In the genomic region with DNA sequence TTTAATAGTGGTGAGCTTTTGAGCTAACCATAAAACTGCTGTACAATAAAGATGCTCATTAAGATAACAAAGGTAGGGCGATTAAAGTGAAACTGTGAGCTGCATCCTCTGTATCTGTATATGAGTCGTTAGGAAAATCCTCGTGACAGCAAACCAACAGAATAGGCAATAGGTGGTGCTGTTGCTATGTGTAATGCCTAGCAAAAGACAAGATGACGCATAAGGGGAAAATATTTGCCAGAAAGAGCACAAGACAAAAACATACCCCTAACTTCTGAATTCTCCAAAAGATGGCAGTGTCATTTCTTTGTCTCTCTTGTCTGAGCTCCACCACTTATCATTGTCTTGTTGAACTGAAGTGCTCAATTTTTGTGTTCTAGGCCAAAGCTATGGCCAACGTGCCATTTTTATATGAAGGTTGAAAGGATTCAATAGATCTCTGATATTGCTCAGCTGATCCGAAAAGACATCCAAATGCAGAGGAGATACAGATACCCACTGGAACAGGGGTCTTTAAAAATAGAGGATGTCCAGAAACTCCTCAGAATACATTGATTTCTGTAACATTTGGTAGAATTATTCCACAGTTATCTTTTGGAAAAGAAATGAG, we compare ENCODE assay signal across 8 cellular contexts. TPM values are rescaled to one million over a fixed set of nuclear protein-coding genes. Genes with fewer than 3 reads are reported as not detected.
A peak's percentile ranks its signal among the peaks of the same experiment; 100 is the strongest.
DNase-seq lines count a peak whose midpoint lies in the region; ATAC-seq, FAIRE-seq and TF ChIP-seq lines count a peak whose summit lies in the region.

No MANE protein-coding gene starts in this region.

- no peak overlapping the region for H3K4me2 ChIP-seq in GM12878 (ENCODE audit: control insufficient read depth, insufficient read depth)
- H3K4me2 ChIP-seq in skeletal muscle satellite cell (ENCODE audit: low read length) = peak overlapping the region; percentile 35

- H3K27ac ChIP-seq in AG04450 (ENCODE audit: low read depth, low read length) = no peak overlapping the region
- H3K27ac ChIP-seq in GM12878 (ENCODE audit: control insufficient read depth, insufficient read depth) = no peak overlapping the region

- H3K27me3 ChIP-seq in AG04450 (ENCODE audit: control insufficient read depth, insufficient read depth, low read length) (no peaks in the 10 kb centered on the region), GM12878 (replicated peaks in 1 of 2; ENCODE audit: control insufficient read depth in 2 of 2, insufficient read depth in 2 of 2, low read length in 1 of 2) (no peaks in the 10 kb centered on the region; a peak in 1 of 4 replicates), skeletal muscle satellite cell (ENCODE audit: control insufficient read depth, insufficient read depth, low read length) (peaks cover 16% of the 10 kb centered on the region)

- no peak for TF ChIP-seq POLR2A in GM12878 (IDR thresholded peaks at IDR 0.05; ENCODE audit: low read depth, low read length)

- RAD21 ChIA-PET in GM12878 (lab: Charles Lee; ENCODE audit: unreplicated experiment) = interaction anchor here (0.7 to 4.1 kb wide), 16 partner anchors 9 to 692 kb away, joined by 3 to 17 read pairs (median 4); no protein-coding TSS in a partner anchor

- CTCF ChIA-PET in AG04450 (lab: Charles Lee) = interaction anchor here (0.6 to 8.6 kb wide), 67 partner anchors 9 to 1567 kb away, joined by 3 to 239 read pairs (median 4); a partner anchor contains a TSS
- CTCF ChIA-PET in HEK293T (lab: Yijun Ruan, JAX) = interaction anchor here (0.6 to 5.7 kb wide), 10 partner anchors 10 to 448 kb away, joined by 3 to 29 read pairs (median 4); a partner anchor contains a TSS
- CTCF ChIA-PET in GM12878 (lab: Yijun Ruan, JAX) = interaction anchor here (0.6 to 6.2 kb wide), 43 partner anchors 8 to 1565 kb away, joined by 3 to 73 read pairs (median 4); a partner anchor contains a TSS

- 21% methylated on average over 6 of the region's 6 CpGs for WGBS in GM12878 (ENCODE audit: insufficient coverage, insufficient replicate concordance, low lambda C conversion rate, missing lambda C conversion rate)

- H4K20me1 ChIP-seq in GM12878 (ENCODE audit: control insufficient read depth, insufficient read depth) = no peaks in the 10 kb centered on the region

- H3K4me1 ChIP-seq in GM12878 (ENCODE audit: control insufficient read depth, insufficient read depth, low read length) = no peaks in the 10 kb centered on the region
- no peaks in the 10 kb centered on the region for H3K4me1 ChIP-seq in skeletal muscle satellite cell (ENCODE audit: control insufficient read depth, insufficient read depth, low read length)

- no peak overlapping the region for H3K9ac ChIP-seq in GM12878 (ENCODE audit: control insufficient read depth, insufficient read depth, low read length)
- peak overlapping the region; percentile 9 for H3K9ac ChIP-seq in skeletal muscle satellite cell (ENCODE audit: low read depth, low read length)

- no peaks in the 10 kb centered on the region for H3K79me2 ChIP-seq in GM12878 (ENCODE audit: control insufficient read depth, insufficient read depth, low read length)

- SMC1A ChIA-PET in GM12878 (lab: Charles Lee; ENCODE audit: uncharacterized antibody, unreplicated experiment) = interaction anchor here (0.8 to 6.4 kb wide), 18 partner anchors 15 to 1571 kb away, joined by 3 to 58 read pairs (median 4); no protein-coding TSS in a partner anchor

- H3K36me3 ChIP-seq in GM12878 (ENCODE audit: control insufficient read depth in 2 of 2, insufficient read depth in 2 of 2, low read length in 1 of 2) (no peaks in the 10 kb centered on the region), skeletal muscle satellite cell (ENCODE audit: insufficient read depth, low read length) (no peaks in the 10 kb centered on the region)

- FAIRE-seq in GM12878 (lab: Jason Lieb, UNC) = peak; percentile 92

- H2AFZ ChIP-seq in GM12878 (ENCODE audit: control insufficient read depth, low read depth, low read length) = no peak overlapping the region

- no TSS peak for BruUV-seq in GM12878 (replicated peaks; lab: Mats Ljungman, UMichigan)

- DNase-seq in AG04450 (ENCODE audit: low read depth, low spot score) (peak; percentile 76), GM12864 (ENCODE audit: low read depth) (peak; percentile 42), HEK293T (ENCODE audit: extremely low spot score) (peak; percentile 52), LNCaP clone FGC (ENCODE audit: low read depth) (peak; percentile 77), OCI-M1 (lab: John Stamatoyannopoulos, UW) (peak; percentile 93), GM12878 (ENCODE audit: low read depth, low spot score) (peak; percentile 41), hepatic stellate cell (ENCODE audit: low spot score) (peak; percentile 42)

- no peak for TF ChIP-seq EP300 in GM12878 (IDR thresholded peaks at IDR 0.05; ENCODE audit: borderline replicate concordance in 1 of 2, control insufficient read depth in 1 of 2, low read depth in 2 of 2, low read length in 2 of 2)

- no peak overlapping the region for H3K4me3 ChIP-seq in AG04450 (ENCODE audit: low read depth, low read length)
- H3K4me3 ChIP-seq in GM12864 (ENCODE audit: low read depth, low read length) = no peak overlapping the region
- H3K4me3 ChIP-seq in LNCaP clone FGC (ENCODE audit: low read depth, low read length) = no peak overlapping the region
- no peak overlapping the region for H3K4me3 ChIP-seq in GM12878
- no peak overlapping the region for H3K4me3 ChIP-seq in skeletal muscle satellite cell (ENCODE audit: low read length)

- in situ Hi-C loops in GM12878 (cut with MboI) = loop anchor here (5.0 to 25.0 kb wide), 2 partner anchors 449 to 1559 kb away; no protein-coding TSS in a partner anchor

- TF ChIP-seq RAD21 in GM12878 (IDR thresholded peaks at IDR 0.05; ENCODE audit: insufficient read depth, low read depth, low read length) = peak; percentile 96

- POLR2A ChIA-PET in AG04450 (lab: Yijun Ruan, JAX) = interaction anchor here (0.8 kb wide), 1 partner anchor 456 kb away, joined by 3 read pairs; a partner anchor contains a TSS
- POLR2A ChIA-PET in HEK293T (lab: Yijun Ruan, JAX) = no interaction called here
- POLR2A ChIA-PET in GM12878 (lab: Charles Lee) = no interaction called here

- H3K9me3 ChIP-seq in AG04450 (ENCODE audit: control insufficient read depth, insufficient read depth, low read length) (no peaks in the 10 kb centered on the region), GM12878 (replicated peaks; ENCODE audit: control insufficient read depth, insufficient read depth, low read length) (no peaks in the 10 kb centered on the region), skeletal muscle satellite cell (replicated peaks; ENCODE audit: low read length) (no peaks in the 10 kb centered on the region)

- ATAC-seq in GM12878 = peak; percentile 97

- TF ChIP-seq CTCF in AG04450 (IDR thresholded peaks at IDR 0.05; ENCODE audit: low read depth, low read length) (peak; percentile 86), GM12864 (IDR thresholded peaks at IDR 0.05; ENCODE audit: low read depth, low read length, missing control alignments) (peak; percentile 71), LNCaP clone FGC (IDR thresholded peaks at IDR 0.05; ENCODE audit: control insufficient read depth, extremely low read depth, insufficient read depth) (peak; percentile 91), GM12878 (IDR thresholded peaks at IDR 0.05 in 2 of 3, conservative IDR thresholded peaks at IDR 0.05 in 1 of 3; ENCODE audit: control insufficient read depth in 2 of 3, extremely low read depth in 1 of 3, insufficient read depth in 1 of 3, low read depth in 3 of 3, low read length in 3 of 3) (peak; percentile 61 to 94 (median 79))

- intact Hi-C loops in GM12878 (cut with micrococcal nuclease; ENCODE audit: unreplicated experiment) = loop anchor here (1.0 to 10.0 kb wide), 8 partner anchors 112 to 1566 kb away; no protein-coding TSS in a partner anchor

TF ChIP-seq in HEK293T, 16 proteins besides CTCF, POLR2A, EP300 and RAD21:
- TF ChIP-seq ELF4 (IDR thresholded peaks at IDR 0.05) = no peak

TF ChIP-seq in GM12878, 131 proteins besides CTCF, POLR2A, EP300 and RAD21 (continues in another document):
- TF ChIP-seq PAX8 (IDR thresholded peaks at IDR 0.05) (no peak), IRF4 (IDR thresholded peaks at IDR 0.05; ENCODE audit: low read depth, low read length) (peak; percentile 71; the same call in 1 of the 2 replicates), ZNF24 (IDR thresholded peaks at IDR 0.05) (0 out of 2 replicates have a peak, but pooled peaks have one; percentile 49), KAT2A (conservative IDR thresholded peaks at IDR 0.05; ENCODE audit: control insufficient read depth, low read depth, low read length) (no peak), CREM (IDR thresholded peaks at IDR 0.05; ENCODE audit: low read depth) (peak; percentile 65; the same call in 1 of the 2 replicates), SMC3 (IDR thresholded peaks at IDR 0.05; ENCODE audit: borderline replicate concordance, low read length) (peak; percentile 73), ATF7 (IDR thresholded peaks at IDR 0.05; ENCODE audit: low read depth) (peak; percentile 66), NFYA (IDR thresholded peaks at IDR 0.05; ENCODE audit: borderline replicate concordance, low read depth, low read length) (no peak), JUNB (IDR thresholded peaks at IDR 0.05) (peak; percentile 56), CREB1 (IDR thresholded peaks at IDR 0.05; ENCODE audit: low read depth) (0 out of 2 replicates have a peak, but pooled peaks have one; percentile 20), BHLHE40 (IDR thresholded peaks at IDR 0.05; ENCODE audit: borderline replicate concordance in 1 of 2, low read depth in 2 of 2, low read length in 1 of 2) (peak in 1 of 2 experiments; percentile 38; a peak in 1 of 4 replicates)

RNA-seq across cellular contexts. Expression of a gene that starts 56.3 kb away (rescaled TPM):
- polyA plus RNA-seq in AG04450 (2011; rRNA removed) (0.71 and 0.78 TPM in 2 replicates), GM12878 (2011; rRNA removed) (0.04 TPM in 1 of 2 replicates, not detected in the other), GM12878 (2014; fragmentation: Illumina TruSeq; extraction: Trizol) (0.98 and 2.0 TPM in 2 replicates), GM12878 (2014; fragmentation: Nextera tagmentation; extraction: Ambion mirVana) (under 1 TPM; 0.13 to 0.33 TPM), GM12878 (2014; rRNA removed) (0.74 and 0.93 TPM in 2 replicates), GM12878 (2016; fragmentation: Nextera tagmentation; extraction: Ambion mirVana) (1 to 10 TPM; 2.5 to 3.0 TPM)
- polyA minus RNA-seq in AG04450 (2011; rRNA and poly(A)+ RNA removed) = 0.60 and 0.65 TPM in 2 replicates
- total RNA-seq in GM12878 (2013; cell fraction: nucleolus; rRNA removed) = not detected in 2 replicates
- total RNA-seq in GM12878 (2014; rRNA removed) (1.2 and 1.3 TPM in 2 replicates), GM12878 (2014; rRNA removed; fragmentation: Illumina TruSeq; extraction: Trizol) (0.81 and 1.2 TPM in 2 replicates), GM12878 (2021) (1.2 and 1.4 TPM in 2 replicates)
- polyA plus RNA-seq in GM12878 (2011; ENCODE audit: low read depth) = 0.46 TPM
- polyA plus RNA-seq in GM12878 (2011; cell fraction: cytosol; rRNA removed) = 0.01 and 0.02 TPM in 2 replicates
- 0.03 TPM in 1 of 2 replicates, not detected in the other for polyA plus RNA-seq in GM12878 (2011; cell fraction: nucleus; rRNA removed)
- 0.47 and 0.76 TPM in 2 replicates for polyA plus RNA-seq in GM12878 (2012)
- 0.05 and 0.07 TPM in 2 replicates for polyA minus RNA-seq in GM12878 (2011; rRNA and poly(A)+ RNA removed)
- not detected in 2 replicates for polyA minus RNA-seq in GM12878 (2011; cell fraction: cytosol; rRNA and poly(A)+ RNA removed)
- polyA minus RNA-seq in GM12878 (2011; cell fraction: nucleus; rRNA and poly(A)+ RNA removed) = 0.10 TPM in 1 of 2 replicates, not detected in the other
- total RNA-seq in skeletal muscle satellite cell (2012; rRNA removed) = 1.5 TPM in 2 replicates

Comparison
In these comparisons a context has a peak if more than half of its experiments do, and no peak if none do; other contexts are left out.
1. DNase-seq: peak in every context shown above with its lines; median percentile 93 in OCI-M1; 77 in LNCaP clone FGC; 76 in AG04450; 52 in HEK293T; 42 in GM12864; 42 in hepatic stellate cell; 41 in GM12878.